In the genomic region with DNA sequence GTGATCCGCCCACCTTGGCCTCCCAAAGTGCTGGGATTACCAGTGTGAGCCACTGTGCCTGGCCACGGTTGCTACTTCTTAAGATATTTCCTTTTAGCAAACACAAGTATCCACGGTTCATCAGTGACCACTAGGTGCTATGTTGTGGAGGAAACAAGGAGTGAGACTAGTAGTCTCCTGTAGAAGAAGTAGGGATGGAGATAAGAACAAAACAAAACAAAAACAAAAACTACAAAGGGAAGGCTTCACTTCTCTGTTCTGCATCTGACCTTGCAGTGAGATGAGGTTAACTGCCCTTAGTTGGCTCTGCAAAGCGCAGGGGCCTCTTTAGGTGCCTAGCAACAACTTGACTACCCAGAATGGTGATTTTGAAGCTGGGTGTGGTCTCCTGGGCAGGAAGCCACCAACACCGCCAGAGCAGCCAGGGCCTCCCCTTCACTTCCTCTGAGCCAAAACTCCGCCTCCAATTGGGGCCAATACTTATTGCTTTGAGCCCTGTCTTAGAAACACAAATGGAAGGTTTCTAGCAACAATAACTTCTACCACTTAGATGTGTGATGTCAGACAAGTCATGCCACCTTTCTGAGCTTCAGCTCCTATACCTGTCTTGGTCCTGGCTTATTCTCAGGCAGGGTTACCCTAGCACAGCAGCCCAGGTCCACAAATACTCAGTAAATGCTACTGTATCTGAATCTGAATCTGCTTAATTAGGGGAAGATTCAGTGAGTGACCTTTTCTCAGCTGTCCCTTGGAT, we compare ENCODE assay signal across 8 cellular contexts. TPM values are rescaled to one million over a fixed set of nuclear protein-coding genes. Genes with fewer than 3 reads are reported as not detected.
DNase-seq lines count a peak whose midpoint lies in the region; ATAC-seq and TF ChIP-seq lines count a peak whose summit lies in the region.

No MANE protein-coding gene starts in this region.

- no peaks in the 10 kb centered on the region for H3K36me3 ChIP-seq in mucosa of stomach (ENCODE audit: control insufficient read depth, insufficient read depth, low read length)

- ATAC-seq in GM18499 (IDR thresholded peaks at IDR 0.05; ENCODE audit: insufficient read depth, unreplicated experiment): peak; percentile 70
- peak; percentile 92 for ATAC-seq in HG02623 (IDR thresholded peaks at IDR 0.05; ENCODE audit: unreplicated experiment)
- ATAC-seq in activated B cell treated with CpG ODN at 0.5 μM for 24 hours (ENCODE audit: low read depth): peak; percentile 98

- peak overlapping the region; percentile 76 for H3K4me3 Mint-ChIP-seq in activated B cell treated with CpG ODN at 0.5 μM for 24 hours
- peak overlapping the region; percentile 76 for H3K4me3 Mint-ChIP-seq in stimulated activated naive CD8-positive, alpha-beta T cell treated with anti-CD3 and anti-CD28 coated beads, Interleukin-15, Interleukin-2, amounts not matched to agents 100 ng/mL and 50 ng/mL, for 24 hours

- peaks cover 53% of the 10 kb centered on the region for H3K4me1 Mint-ChIP-seq in activated B cell treated with CpG ODN at 0.5 μM for 24 hours
- H3K4me1 Mint-ChIP-seq in stimulated activated naive CD8-positive, alpha-beta T cell treated with anti-CD3 and anti-CD28 coated beads, Interleukin-15, Interleukin-2, amounts not matched to agents 100 ng/mL and 50 ng/mL, for 24 hours (ENCODE audit: low read depth): peaks cover 56% of the 10 kb centered on the region

- peak overlapping the region; percentile 95 for H3K27ac Mint-ChIP-seq in activated B cell treated with CpG ODN at 0.5 μM for 24 hours
- H3K27ac Mint-ChIP-seq in stimulated activated naive CD8-positive, alpha-beta T cell treated with anti-CD3 and anti-CD28 coated beads, Interleukin-15, Interleukin-2, amounts not matched to agents 100 ng/mL and 50 ng/mL, for 24 hours: peak overlapping the region; percentile 97

- H3K9me3 ChIP-seq in mucosa of stomach (ENCODE audit: control insufficient read depth, low read length): no peaks in the 10 kb centered on the region

- H3K9me3 Mint-ChIP-seq in activated B cell treated with CpG ODN at 0.5 μM for 24 hours: no peaks in the 10 kb centered on the region
- H3K9me3 Mint-ChIP-seq in stimulated activated naive CD8-positive, alpha-beta T cell treated with anti-CD3 and anti-CD28 coated beads, Interleukin-15, Interleukin-2, amounts not matched to agents 100 ng/mL and 50 ng/mL, for 24 hours: no peaks in the 10 kb centered on the region

- no peaks in the 10 kb centered on the region for H3K27me3 ChIP-seq in mucosa of stomach (ENCODE audit: control insufficient read depth, insufficient read depth, low read length)

- POLR2A ChIA-PET in activated B cell treated with CpG ODN at 0.5 μM for 24 hours (lab: Charles Lee): interaction anchor here (0.6 to 22.8 kb wide), 9 partner anchors 8 to 440 kb away, joined by 3 to 659 read pairs (median 6); partner anchors contain the start of genes CDC42 and USP48

- intact Hi-C loops in activated B cell treated with CpG ODN at 0.5 μM for 24 hours (cut with micrococcal nuclease): loop anchor here (1.0 kb wide), 3 partner anchors 9 to 14 kb away; partner anchors contain the start of gene CDC42

- peaks cover 24% of the 10 kb centered on the region for H3K4me1 ChIP-seq in mucosa of stomach (ENCODE audit: control insufficient read depth, insufficient read depth, low read length)

- TF ChIP-seq CTCF in activated B cell treated with CpG ODN at 0.5 μM for 24 hours (IDR thresholded peaks at IDR 0.05) (no peak), choroid plexus epithelial cell (conservative IDR thresholded peaks at IDR 0.05; ENCODE audit: low read depth, low read length) (no peak)

- no peak overlapping the region for H3K4me3 ChIP-seq in choroid plexus epithelial cell (ENCODE audit: low read depth, low read length)
- no peak overlapping the region for H3K4me3 ChIP-seq in mucosa of stomach (ENCODE audit: low read length)

- H3K9ac ChIP-seq in mucosa of stomach (ENCODE audit: low read length): peak overlapping the region; percentile 31

- H3K27me3 Mint-ChIP-seq in activated B cell treated with CpG ODN at 0.5 μM for 24 hours: no peaks in the 10 kb centered on the region
- no peaks in the 10 kb centered on the region for H3K27me3 Mint-ChIP-seq in stimulated activated naive CD8-positive, alpha-beta T cell treated with anti-CD3 and anti-CD28 coated beads, Interleukin-15, Interleukin-2, amounts not matched to agents 100 ng/mL and 50 ng/mL, for 24 hours

- CTCF ChIA-PET in activated B cell treated with CpG ODN at 0.5 μM for 24 hours (lab: Charles Lee): interaction anchor here (0.6 to 1.8 kb wide), 8 partner anchors 8 to 237 kb away, joined by 3 to 9 read pairs (median 4); partner anchors contain the start of gene CDC42

- peak; percentile 58 for DNase-seq in NCI-H146 (lab: John Stamatoyannopoulos, UW)
- DNase-seq in activated B cell treated with CpG ODN at 0.5 μM for 24 hours: peak; percentile 62
- DNase-seq in choroid plexus epithelial cell (ENCODE audit: low read depth): peak; percentile 64
- DNase-seq in NCI-H1930 (lab: John Stamatoyannopoulos, UW): no peak

- H3K36me3 Mint-ChIP-seq in activated B cell treated with CpG ODN at 0.5 μM for 24 hours (ENCODE audit: low read depth): no peaks in the 10 kb centered on the region
- no peaks in the 10 kb centered on the region for H3K36me3 Mint-ChIP-seq in stimulated activated naive CD8-positive, alpha-beta T cell treated with anti-CD3 and anti-CD28 coated beads, Interleukin-15, Interleukin-2, amounts not matched to agents 100 ng/mL and 50 ng/mL, for 24 hours (ENCODE audit: low read depth)

RNA-seq across cellular contexts. Expression of gene CDC42, which starts 12.7 kb away (rescaled TPM):
- total RNA-seq in activated B cell treated with CpG ODN at 0.5 μM for 24 hours: 310 and 324 TPM in 2 replicates

RNA-seq across cellular contexts. Expression of gene CELA3A, which starts 38.3 kb away (rescaled TPM):
- total RNA-seq in activated B cell treated with CpG ODN at 0.5 μM for 24 hours: not detected in 2 replicates

Comparison
In these comparisons a context has a peak if more than half of its experiments do, and no peak if none do; other contexts are left out.
1. DNase-seq: peak in NCI-H146 (single experiment), activated B cell treated with CpG ODN at 0.5 μM for 24 hours (single experiment) and choroid plexus epithelial cell (single experiment); none in NCI-H1930 (0 of 2).
2. Peak in every context shown above with its lines, with median percentiles within 50 percentile points of each other: ATAC-seq.